Comparison of ENCODE assay signal across 17 cellular contexts in genomic region chr6:64713175-64713574, GRCh38.
DNase-seq lines count a peak whose midpoint lies in the region; ATAC-seq and TF ChIP-seq lines count a peak whose summit lies in the region.
"Had no signal": no experiment of that assay in that cellular context is flagged by ENCODE, and none has a peak within 500 bp of the region (broad histone marks: within the 10 kb centered on the region; RNA-seq: fewer than 3 reads in every experiment).

No MANE protein-coding gene starts in this region.

- H3K79me2 ChIP-seq in neural cell (replicated peaks; ENCODE audit: insufficient read depth, low read length), result no peaks in the 10 kb centered on the region

- H2AK5ac ChIP-seq in neuronal stem cell (ENCODE audit: low read depth, low read length), result no peak overlapping the region

- H2BK12ac ChIP-seq in neuronal stem cell (ENCODE audit: low read length), result no peak overlapping the region

- H4K91ac ChIP-seq in neuronal stem cell (ENCODE audit: low read depth, low read length, poor library complexity), result no peak overlapping the region

- H2BK15ac ChIP-seq in neuronal stem cell (ENCODE audit: low read length), result no peak overlapping the region

- H3K9ac ChIP-seq in neural cell (ENCODE audit: low read length), result no peak overlapping the region
- H3K9ac ChIP-seq in neuronal stem cell (ENCODE audit: low read depth, low read length, poor library complexity), result no peak overlapping the region
- H3K9ac ChIP-seq: BLaER1 treated with 17β-estradiol and CSF1 and Interleukin-3, amounts not matched to agents 10 nM and 100 nM had no signal

- no peak for ATAC-seq in GM19328 (IDR thresholded peaks at IDR 0.05; ENCODE audit: unreplicated experiment)
- ATAC-seq: A549; CD8-positive, alpha-beta T cell had no signal

- peaks cover 20% of the 10 kb centered on the region for H3K4me1 Mint-ChIP-seq in chondrocyte (ENCODE audit: low read depth)
- H3K4me1 Mint-ChIP-seq: B cell had no signal

- no peaks in the 10 kb centered on the region for H4K20me1 ChIP-seq in neural cell (ENCODE audit: insufficient read depth)
- H4K20me1 ChIP-seq: BLaER1 treated with 17β-estradiol and CSF1 and Interleukin-3, amounts not matched to agents 10 nM and 100 nM had no signal

- H3K14ac ChIP-seq in neuronal stem cell (ENCODE audit: low read length), result no peak overlapping the region

- H3K79me1 ChIP-seq in neuronal stem cell (ENCODE audit: low read depth, low read length), result no peaks in the 10 kb centered on the region

- no peak for TF ChIP-seq RAD21 in neural cell (conservative IDR thresholded peaks at IDR 0.05)

- H3K36me3 Mint-ChIP-seq in chondrocyte (ENCODE audit: low read depth), result no peaks in the 10 kb centered on the region
- H3K36me3 Mint-ChIP-seq: CD8-positive, alpha-beta T cell had no signal

- H3K27me3 ChIP-seq in neural cell (ENCODE audit: insufficient read depth, low read depth, low read length), result no peaks in the 10 kb centered on the region
- no peaks in the 10 kb centered on the region for H3K27me3 ChIP-seq in neuronal stem cell (ENCODE audit: control insufficient read depth in 3 of 3, insufficient read depth in 3 of 3, low read depth in 1 of 3, low read length in 3 of 3)
- H3K27me3 ChIP-seq: BLaER1 treated with 17β-estradiol and CSF1 and Interleukin-3, amounts not matched to agents 10 nM and 100 nM had no signal

- H3K4me2 ChIP-seq in neural cell (ENCODE audit: low read length), result no peak overlapping the region
- H3K4me2 ChIP-seq in neuronal stem cell (ENCODE audit: insufficient read depth, low read length, poor library complexity, severe bottlenecking), result no peak overlapping the region
- H3K4me2 ChIP-seq: A549; BLaER1 treated with 17β-estradiol and CSF1 and Interleukin-3, amounts not matched to agents 10 nM and 100 nM had no signal

- no peak overlapping the region for H3K18ac ChIP-seq in neuronal stem cell (ENCODE audit: low read length)

- no peaks in the 10 kb centered on the region for H3F3A ChIP-seq in neural cell (ENCODE audit: insufficient read depth, low read length, poor library complexity, severe bottlenecking)

- no peak overlapping the region for H3K27ac ChIP-seq in neural cell (ENCODE audit: low read length)
- H3K27ac ChIP-seq in neuronal stem cell (replicated peaks; ENCODE audit: low read length), result no peak overlapping the region
- H3K27ac ChIP-seq: 22Rv1; A549; BLaER1 treated with 17β-estradiol and CSF1 and Interleukin-3, amounts not matched to agents 10 nM and 100 nM; C4-2B had no signal

- H3K4me3 ChIP-seq in neural cell (ENCODE audit: low read length) (no peak overlapping the region), neuronal stem cell (ENCODE audit: low read length in 2 of 2) (no peak overlapping the region)
- H3K4me3 ChIP-seq: A549; BLaER1 treated with 17β-estradiol and CSF1 and Interleukin-3, amounts not matched to agents 10 nM and 100 nM had no signal

- TF ChIP-seq EP300 in neural cell (conservative IDR thresholded peaks at IDR 0.05; ENCODE audit: poor library complexity, severe bottlenecking), result peak; percentile 47

- DNase-seq in NCI-H69 (lab: John Stamatoyannopoulos, UW) (peak; percentile 30), neuronal stem cell (ENCODE audit: low spot score) (peak; percentile 2), chondrocyte (ENCODE audit: low spot score) (no peak)
- DNase-seq: AML-193; Caco-2; Calu3; CD4-positive, alpha-beta T cell; CD8-positive, alpha-beta T cell; DMS79 treated with DMSO at 0.1 percent for 48 hours; GF-D8 had no signal

- H3K36me3 ChIP-seq in neural cell (ENCODE audit: insufficient read depth, low read length) (no peaks in the 10 kb centered on the region), neuronal stem cell (replicated peaks in 1 of 2; ENCODE audit: control insufficient read depth in 2 of 2, insufficient read depth in 2 of 2, low read length in 2 of 2) (no peaks in the 10 kb centered on the region)
- H3K36me3 ChIP-seq: BLaER1 treated with 17β-estradiol and CSF1 and Interleukin-3, amounts not matched to agents 10 nM and 100 nM had no signal

- no peaks in the 10 kb centered on the region for H3K9me3 Mint-ChIP-seq in chondrocyte (ENCODE audit: low read depth)

- no peak overlapping the region for H2BK5ac ChIP-seq in neuronal stem cell (ENCODE audit: low read length)

- no peak overlapping the region for H3K23ac ChIP-seq in neuronal stem cell (ENCODE audit: low read depth, low read length, poor library complexity)

- H3K4me1 ChIP-seq in neuronal stem cell (ENCODE audit: control insufficient read depth in 2 of 2, insufficient read depth in 1 of 2, low read depth in 1 of 2, low read length in 2 of 2), result peaks cover 0 to 5% of the 10 kb centered on the region in 2 donors
- H3K4me1 ChIP-seq: A549, Caco-2 had no signal

- no peaks in the 10 kb centered on the region for H3K9me2 ChIP-seq in neural cell (ENCODE audit: insufficient read depth, low read length)

- H3K27me3 Mint-ChIP-seq in chondrocyte (ENCODE audit: low read depth), result no peaks in the 10 kb centered on the region
- H3K27me3 Mint-ChIP-seq: B cell; CD4-positive, alpha-beta T cell had no signal

- H3K27ac Mint-ChIP-seq in chondrocyte (ENCODE audit: unreplicated experiment), result no peak overlapping the region
- H3K27ac Mint-ChIP-seq: B cell; CD4-positive, alpha-beta T cell; CD8-positive, alpha-beta T cell had no signal

- no peak overlapping the region for H2BK120ac ChIP-seq in neuronal stem cell (ENCODE audit: low read depth, low read length)

- no CpG with 5 or more reads among the region's 1 CpG for WGBS in neuronal stem cell (ENCODE audit: extremely low coverage in 2 of 2, insufficient read length in 2 of 2, insufficient replicate concordance in 1 of 2), 2 donors

- no peak overlapping the region for H4K8ac ChIP-seq in neuronal stem cell (ENCODE audit: low read depth, low read length)

- H2AFZ ChIP-seq in neural cell (ENCODE audit: low read depth, low read length) (no peak overlapping the region), neuronal stem cell (ENCODE audit: low read length) (no peak overlapping the region)

- H3K4ac ChIP-seq in neuronal stem cell (ENCODE audit: low read length), result no peak overlapping the region

- H3K9me3 ChIP-seq in neural cell (ENCODE audit: low read length) (no peaks in the 10 kb centered on the region), neuronal stem cell (replicated peaks in 1 of 2; ENCODE audit: control insufficient read depth in 2 of 2, insufficient read depth in 1 of 2, low read depth in 1 of 2, low read length in 2 of 2) (no peaks in the 10 kb centered on the region)
- H3K9me3 ChIP-seq: A549; BLaER1 treated with 17β-estradiol and CSF1 and Interleukin-3, amounts not matched to agents 10 nM and 100 nM; Caco-2 had no signal

- TF ChIP-seq CTCF in neural cell (IDR thresholded peaks at IDR 0.05; ENCODE audit: poor library complexity, severe bottlenecking) (no peak), chondrocyte (IDR thresholded peaks at IDR 0.05) (no peak)

- H3K4me3 Mint-ChIP-seq in chondrocyte (ENCODE audit: unreplicated experiment), result no peak overlapping the region
- H3K4me3 Mint-ChIP-seq: B cell; CD4-positive, alpha-beta T cell; CD8-positive, alpha-beta T cell had no signal

TF ChIP-seq in neural cell, 6 proteins besides CTCF, POLR2A, EP300 and RAD21:
- TF ChIP-seq TAF1 (IDR thresholded peaks at IDR 0.05; ENCODE audit: low read depth) (no peak), POLR2AphosphoS5 (IDR thresholded peaks at IDR 0.05) (peak; percentile 70), REST (IDR thresholded peaks at IDR 0.05; ENCODE audit: borderline replicate concordance) (peak; percentile 56)
